8 cellular contexts compared by ENCODE assay signal in genomic region chr17:82297280-82297803, GRCh38. TPM values are rescaled to one million over a fixed set of nuclear protein-coding genes. Genes with fewer than 3 reads are reported as not detected.
DNase-seq lines count a peak whose midpoint lies in the region; ATAC-seq, FAIRE-seq and TF ChIP-seq lines count a peak whose summit lies in the region.

No MANE protein-coding gene starts in this region.

- no peaks in the 10 kb centered on the region for H3K79me2 ChIP-seq in keratinocyte (ENCODE audit: control insufficient read depth, insufficient read depth, low read length)

- H4K20me1 ChIP-seq in keratinocyte (ENCODE audit: control insufficient read depth, extremely low read depth, insufficient read depth, low read length): no peaks in the 10 kb centered on the region

- peak overlapping the region; percentile 84 for H3K9ac ChIP-seq in keratinocyte (ENCODE audit: control insufficient read depth, extremely low read depth, insufficient read depth, low read length)

- no peaks in the 10 kb centered on the region for H3K9me1 ChIP-seq in keratinocyte (ENCODE audit: control insufficient read depth, extremely low read depth, insufficient read depth, low read length)

- H3K36me3 Mint-ChIP-seq in T-helper 1 cell treated with Interleukin-12 subunit alpha and Interleukin-12 subunit beta and Interleukin-4 antibody, amounts not matched to agents 30 μg/mL and 1 μg/mL, for 36 hours (ENCODE audit: low read depth): peaks cover 5% of the 10 kb centered on the region

- no peaks in the 10 kb centered on the region for H3K27me3 Mint-ChIP-seq in T-helper 1 cell treated with Interleukin-12 subunit alpha and Interleukin-12 subunit beta and Interleukin-4 antibody, amounts not matched to agents 30 μg/mL and 1 μg/mL, for 36 hours (ENCODE audit: low read depth)

- H3K4me3 Mint-ChIP-seq in T-helper 1 cell treated with Interleukin-12 subunit alpha and Interleukin-12 subunit beta and Interleukin-4 antibody, amounts not matched to agents 30 μg/mL and 1 μg/mL, for 36 hours: peak overlapping the region; percentile 88

- peak; percentile 26 for ATAC-seq in HG03354 (IDR thresholded peaks at IDR 0.05; ENCODE audit: poor library complexity, severe bottlenecking, unreplicated experiment)
- no peak for ATAC-seq in HG02623 (IDR thresholded peaks at IDR 0.05; ENCODE audit: unreplicated experiment)
- ATAC-seq in GM19397 (IDR thresholded peaks at IDR 0.05; ENCODE audit: unreplicated experiment): no peak

- DNase-seq in DMS53 treated with DMSO at 0.1 percent for 48 hours (lab: John Stamatoyannopoulos, UW; ENCODE audit: unreplicated experiment) (peak; percentile 73), adrenal gland (peak; percentile 81 to 97 (median 91)), keratinocyte (ENCODE audit: low read depth, low spot score) (no peak)
- DNase-seq in stimulated activated CD4-positive, alpha-beta T cell treated with anti-CD3 and anti-CD28 coated beads, Interleukin-2, amount 100 ng/mL, for 48 hours: peak; percentile 79 to 83

- TF ChIP-seq CTCF in adrenal gland (IDR thresholded peaks at IDR 0.05): no peak
- no peak for TF ChIP-seq CTCF in keratinocyte (optimal IDR thresholded peaks at IDR 0.05 in 1 of 3, IDR thresholded peaks at IDR 0.05 in 1 of 3, conservative IDR thresholded peaks at IDR 0.05 in 1 of 3; ENCODE audit: extremely low read depth in 1 of 3, insufficient read depth in 2 of 3, low read length in 3 of 3)

- peak overlapping the region; percentile 32 for H2AFZ ChIP-seq in keratinocyte (ENCODE audit: control insufficient read depth, low read length)

- dilution Hi-C loops in keratinocyte (cut with MboI; ENCODE audit: extremely low pct_ligation_motif_present, low sequenced_read_pairs): no loop called here

- H3K36me3 ChIP-seq in adrenal gland (replicated peaks in 1 of 2) (no peaks in the 10 kb centered on the region), keratinocyte (ENCODE audit: control insufficient read depth in 2 of 2, extremely low read depth in 1 of 2, insufficient read depth in 2 of 2, low read length in 2 of 2) (no peaks in the 10 kb centered on the region)

- peak overlapping the region in 1 of 4 donors; percentile 44 for H3K4me3 ChIP-seq in adrenal gland
- peak overlapping the region; percentile 7 to 61 (median 52) for H3K4me3 ChIP-seq in keratinocyte (ENCODE audit: control insufficient read depth in 2 of 3, extremely low read depth in 1 of 3, insufficient read depth in 2 of 3, low read depth in 1 of 3, low read length in 3 of 3)

- peak; percentile 41 for FAIRE-seq in keratinocyte (lab: Jason Lieb, UNC)

- H3K4me1 ChIP-seq in adrenal gland (replicated peaks in 1 of 2) (peaks cover 0 to 37% of the 10 kb centered on the region in 2 donors), keratinocyte (ENCODE audit: control insufficient read depth, extremely low read depth, insufficient read depth, low read length) (peaks cover 54% of the 10 kb centered on the region)

- H3K27ac ChIP-seq in adrenal gland (peak overlapping the region; percentile 58 to 97 (median 79)), keratinocyte (ENCODE audit: control insufficient read depth, insufficient read depth, low read length) (peak overlapping the region; percentile 97)

- peaks cover 71% of the 10 kb centered on the region for H3K4me1 Mint-ChIP-seq in T-helper 1 cell treated with Interleukin-12 subunit alpha and Interleukin-12 subunit beta and Interleukin-4 antibody, amounts not matched to agents 30 μg/mL and 1 μg/mL, for 36 hours (ENCODE audit: low read depth)

- 42 to 53% (median 45%) methylated on average over 10 to 19 of the region's 19 CpGs for WGBS in adrenal gland, 4 donors

- peak overlapping the region; percentile 84 for H3K4me2 ChIP-seq in keratinocyte (ENCODE audit: control insufficient read depth, extremely low read depth, insufficient read depth, low read depth, low read length)

- H3K9me3 ChIP-seq in adrenal gland (replicated peaks in 1 of 3) (no peaks in the 10 kb centered on the region), keratinocyte (ENCODE audit: control insufficient read depth, low read depth, low read length) (no peaks in the 10 kb centered on the region)

- intact Hi-C loops in adrenal gland (cut with DNase I): loop anchor here in 1 of 2 donors (10.0 kb wide), 1 partner anchor 273 kb away; the partner anchor contains the start of genes CENPX and LRRC45

- H3K27me3 ChIP-seq in adrenal gland: no peaks in the 10 kb centered on the region
- H3K27me3 ChIP-seq in keratinocyte (ENCODE audit: control insufficient read depth, extremely low read depth, insufficient read depth, low read length): no peaks in the 10 kb centered on the region

- H3K9me3 Mint-ChIP-seq in T-helper 1 cell treated with Interleukin-12 subunit alpha and Interleukin-12 subunit beta and Interleukin-4 antibody, amounts not matched to agents 30 μg/mL and 1 μg/mL, for 36 hours: no peaks in the 10 kb centered on the region

- TF ChIP-seq POLR2A in adrenal gland (IDR thresholded peaks at IDR 0.05): peak; percentile 34 to 82

- H3K27ac Mint-ChIP-seq in T-helper 1 cell treated with Interleukin-12 subunit alpha and Interleukin-12 subunit beta and Interleukin-4 antibody, amounts not matched to agents 30 μg/mL and 1 μg/mL, for 36 hours: peak overlapping the region; percentile 100

RNA-seq across cellular contexts. Expression of gene CD7, which starts 20.1 kb away (rescaled TPM):
- 1 to 10 TPM in 6 of 8 donors, under 1 TPM in 1, not detected in 1; 0.83 to 4.1 (median 1.8) TPM for total RNA-seq in adrenal gland
- polyA plus RNA-seq in adrenal gland (1 to 10 TPM in 2 of 3 donors, not detected in 1; 1.1 to 4.2 TPM), keratinocyte (0.05 TPM in 1 of 3 replicates, not detected in the others)
- polyA plus RNA-seq in keratinocyte (2011; ENCODE audit: low read depth): not detected
- not detected in 2 replicates for polyA plus RNA-seq in keratinocyte (2011; cell fraction: cytosol; rRNA removed)
- polyA plus RNA-seq in keratinocyte (2011; cell fraction: nucleus; rRNA removed): not detected in 2 replicates
- not detected in 2 replicates for polyA plus RNA-seq in keratinocyte (2012; ENCODE audit: low replicate concordance)
- not detected in 3 replicates for polyA minus RNA-seq in keratinocyte
- not detected for polyA minus RNA-seq in keratinocyte (2011; cell fraction: cytosol; rRNA and poly(A)+ RNA removed)
- not detected in 2 replicates for polyA minus RNA-seq in keratinocyte (2011; cell fraction: nucleus; rRNA and poly(A)+ RNA removed)

RNA-seq across cellular contexts. Expression of gene CSNK1D, which starts 23.8 kb away (rescaled TPM):
- total RNA-seq in adrenal gland: 100 to 1,000 TPM in 4 of 8 donors, 10 to 100 TPM in 4; 49.8 to 185 (median 97.4) TPM
- polyA plus RNA-seq in adrenal gland (100 to 1,000 TPM; 126 to 171 (median 153) TPM), keratinocyte (61.8 to 173 TPM (median 86.0 TPM) in 3 replicates)
- 33.8 TPM for polyA plus RNA-seq in keratinocyte (2011; ENCODE audit: low read depth)
- 123 and 135 TPM in 2 replicates for polyA plus RNA-seq in keratinocyte (2011; cell fraction: cytosol; rRNA removed)
- 286 and 337 TPM in 2 replicates for polyA plus RNA-seq in keratinocyte (2011; cell fraction: nucleus; rRNA removed)
- polyA plus RNA-seq in keratinocyte (2012; ENCODE audit: low replicate concordance): 88.4 and 107 TPM in 2 replicates
- 75.4 to 226 TPM (median 76.3 TPM) in 3 replicates for polyA minus RNA-seq in keratinocyte
- 74.2 TPM for polyA minus RNA-seq in keratinocyte (2011; cell fraction: cytosol; rRNA and poly(A)+ RNA removed)
- polyA minus RNA-seq in keratinocyte (2011; cell fraction: nucleus; rRNA and poly(A)+ RNA removed): 57.8 and 84.6 TPM in 2 replicates

RNA-seq across cellular contexts. Expression of gene SECTM1, which starts 36.2 kb away (rescaled TPM):
- total RNA-seq in adrenal gland: 10 to 100 TPM in 5 of 8 donors, 1 to 10 TPM in 3; 3.4 to 24.3 (median 13.0) TPM
- 1 to 10 TPM; 1.4 to 4.3 (median 3.7) TPM for polyA plus RNA-seq in adrenal gland
- polyA plus RNA-seq in keratinocyte: 1.7 to 2.2 TPM (median 2.0 TPM) in 3 replicates
- polyA plus RNA-seq in keratinocyte (2011; ENCODE audit: low read depth): not detected
- polyA plus RNA-seq in keratinocyte (2011; cell fraction: cytosol; rRNA removed): 0.85 and 2.5 TPM in 2 replicates
- polyA plus RNA-seq in keratinocyte (2011; cell fraction: nucleus; rRNA removed): 1.5 and 2.5 TPM in 2 replicates
- polyA plus RNA-seq in keratinocyte (2012; ENCODE audit: low replicate concordance): 0.78 and 3.3 TPM in 2 replicates
- 2.5 to 4.9 TPM (median 3.7 TPM) in 3 replicates for polyA minus RNA-seq in keratinocyte
- polyA minus RNA-seq in keratinocyte (2011; cell fraction: cytosol; rRNA and poly(A)+ RNA removed): 9.6 TPM
- polyA minus RNA-seq in keratinocyte (2011; cell fraction: nucleus; rRNA and poly(A)+ RNA removed): 1.6 and 2.8 TPM in 2 replicates
